In the genomic region with DNA sequence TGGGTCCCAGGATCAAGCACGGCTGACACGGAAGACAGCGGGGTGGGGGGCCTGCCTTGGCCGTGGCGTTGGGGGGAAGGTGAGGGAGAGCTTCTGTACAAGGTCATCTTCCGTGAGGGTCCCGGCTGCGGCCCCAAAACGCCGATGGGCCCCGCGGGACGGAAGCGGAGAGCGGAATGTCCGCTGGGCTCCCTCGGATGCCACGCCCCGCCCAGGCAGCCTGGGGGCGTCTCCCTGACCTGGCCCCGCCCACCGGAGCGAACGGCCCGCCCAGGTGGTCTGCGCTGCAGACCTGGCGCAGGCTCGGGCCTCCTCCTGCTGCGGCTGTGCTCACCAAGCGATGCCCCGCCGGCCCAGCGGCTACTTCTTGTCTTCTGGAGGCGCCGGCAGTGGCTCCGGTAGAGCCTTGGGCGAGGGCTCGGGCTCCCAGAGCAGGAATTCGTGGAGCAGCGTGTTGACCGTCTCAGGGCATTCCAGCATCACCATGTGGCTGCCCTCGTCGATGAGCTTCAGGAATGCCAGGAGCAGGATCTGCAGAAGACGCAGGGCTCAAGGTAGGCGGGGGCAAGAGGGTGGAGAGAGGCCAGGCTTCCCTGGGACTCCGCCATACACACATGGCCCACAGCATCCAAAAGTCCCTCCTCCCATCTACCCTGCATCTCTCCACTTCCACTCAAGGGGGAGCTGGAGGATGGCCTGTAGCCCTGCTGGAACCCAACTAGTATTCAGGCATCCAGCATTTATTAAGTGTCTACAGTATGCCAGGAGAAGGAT, we compare ENCODE assay signal across 8 cellular contexts. TPM values are rescaled to one million over a fixed set of nuclear protein-coding genes. Genes with fewer than 3 reads are reported as not detected.
DNase-seq lines count a peak whose midpoint lies in the region; ATAC-seq and TF ChIP-seq lines count a peak whose summit lies in the region.

No MANE protein-coding gene starts in this region.

- H3K4me1 Mint-ChIP-seq in activated T-cell treated with anti-CD3 and anti-CD28 coated beads, Interleukin-2, amount 50 U/mL, for 4 hours (ENCODE audit: low read depth), result peaks cover 7% of the 10 kb centered on the region
- H3K4me1 Mint-ChIP-seq in natural killer cell, result peaks cover 0 to 10% of the 10 kb centered on the region in 2 donors
- H3K4me1 Mint-ChIP-seq in stimulated activated naive CD8-positive, alpha-beta T cell treated with anti-CD3 and anti-CD28 coated beads, Interleukin-15, amount 100 ng/mL, for 72 hours, result peaks cover 41% of the 10 kb centered on the region

- no peaks in the 10 kb centered on the region for H3K9me3 Mint-ChIP-seq in activated T-cell treated with anti-CD3 and anti-CD28 coated beads, Interleukin-2, amount 50 U/mL, for 4 hours
- no peaks in the 10 kb centered on the region for H3K9me3 Mint-ChIP-seq in natural killer cell
- H3K9me3 Mint-ChIP-seq in stimulated activated naive CD8-positive, alpha-beta T cell treated with anti-CD3 and anti-CD28 coated beads, Interleukin-15, amount 100 ng/mL, for 72 hours, result no peaks in the 10 kb centered on the region

- intact Hi-C loops in natural killer cell (cut with micrococcal nuclease), result loop anchor here (2.0 to 5.0 kb wide), 2 partner anchors 45 to 98 kb away; a partner anchor contains a TSS

- DNase-seq in A172 (ENCODE audit: low spot score) (peak; percentile 87), OCI-M2 (lab: John Stamatoyannopoulos, UW; ENCODE audit: unreplicated experiment) (peak; percentile 53), fibroblast of gingiva (ENCODE audit: low read depth) (peak; percentile 93), natural killer cell (peak; percentile 78)
- peak; percentile 75 for DNase-seq in activated T-cell treated with anti-CD3 and anti-CD28 coated beads, Interleukin-2, amount 50 U/mL, for 4 hours
- DNase-seq in stimulated activated naive CD8-positive, alpha-beta T cell treated with anti-CD3 and anti-CD28 coated beads, Interleukin-15, amount 100 ng/mL, for 72 hours, result peak; percentile 83 to 90

- TF ChIP-seq CTCF in natural killer cell (IDR thresholded peaks at IDR 0.05), result peak; percentile 65

- ATAC-seq in GM18502 (IDR thresholded peaks at IDR 0.05; ENCODE audit: poor library complexity, unreplicated experiment) (peak; percentile 74), HG02981 (IDR thresholded peaks at IDR 0.05; ENCODE audit: unreplicated experiment) (peak; percentile 73), natural killer cell (peak; percentile 91 to 96 (median 93))
- ATAC-seq in activated T-cell treated with anti-CD3 and anti-CD28 coated beads, Interleukin-2, amount 50 U/mL, for 4 hours, result peak; percentile 96 to 98
- peak; percentile 97 for ATAC-seq in stimulated activated naive CD8-positive, alpha-beta T cell treated with anti-CD3 and anti-CD28 coated beads, Interleukin-15, amount 100 ng/mL, for 72 hours

- H3K4me3 Mint-ChIP-seq in activated T-cell treated with anti-CD3 and anti-CD28 coated beads, Interleukin-2, amount 50 U/mL, for 4 hours, result peak overlapping the region; percentile 85
- H3K4me3 Mint-ChIP-seq in natural killer cell, result peak overlapping the region; percentile 86
- H3K4me3 Mint-ChIP-seq in stimulated activated naive CD8-positive, alpha-beta T cell treated with anti-CD3 and anti-CD28 coated beads, Interleukin-15, amount 100 ng/mL, for 72 hours, result peak overlapping the region; percentile 90 to 94

- H3K36me3 Mint-ChIP-seq in activated T-cell treated with anti-CD3 and anti-CD28 coated beads, Interleukin-2, amount 50 U/mL, for 4 hours (ENCODE audit: insufficient read depth), result no peaks in the 10 kb centered on the region
- H3K36me3 Mint-ChIP-seq in natural killer cell, result no peaks in the 10 kb centered on the region

- H3K27me3 Mint-ChIP-seq in activated T-cell treated with anti-CD3 and anti-CD28 coated beads, Interleukin-2, amount 50 U/mL, for 4 hours (ENCODE audit: low read depth), result peaks cover 10% of the 10 kb centered on the region
- no peaks in the 10 kb centered on the region for H3K27me3 Mint-ChIP-seq in natural killer cell (ENCODE audit: low read depth in 2 of 2)
- H3K27me3 Mint-ChIP-seq in stimulated activated naive CD8-positive, alpha-beta T cell treated with anti-CD3 and anti-CD28 coated beads, Interleukin-15, amount 100 ng/mL, for 72 hours, result no peaks in the 10 kb centered on the region

- H3K27ac Mint-ChIP-seq in natural killer cell, result peak overlapping the region in 1 of 2 donors; percentile 67
- H3K27ac Mint-ChIP-seq in stimulated activated naive CD8-positive, alpha-beta T cell treated with anti-CD3 and anti-CD28 coated beads, Interleukin-15, amount 100 ng/mL, for 72 hours, result peak overlapping the region; percentile 61 to 95

RNA-seq across cellular contexts. Expression of a gene that starts 10.7 kb away (rescaled TPM):
- total RNA-seq in A172 (2014; rRNA removed; shearing (Covaris generic)), result 20.7 and 31.1 TPM in 2 replicates
- 1 to 10 TPM; 3.6 to 4.5 (median 3.7) TPM for total RNA-seq in activated T-cell treated with anti-CD3 and anti-CD28 coated beads, Interleukin-2, amount 50 U/mL, for 4 hours
- 1 to 10 TPM; 7.5 to 10.0 (median 9.7) TPM for total RNA-seq in natural killer cell

RNA-seq across cellular contexts. Expression of a gene that starts 10.8 kb away (rescaled TPM):
- 0.24 and 0.60 TPM in 2 replicates for total RNA-seq in A172 (2014; rRNA removed; shearing (Covaris generic))
- total RNA-seq in activated T-cell treated with anti-CD3 and anti-CD28 coated beads, Interleukin-2, amount 50 U/mL, for 4 hours, result 10 to 100 TPM in 2 of 3 donors, 1 to 10 TPM in 1; 7.6 to 19.0 (median 18.1) TPM
- 1 to 10 TPM; 1.3 to 3.6 (median 2.0) TPM for total RNA-seq in natural killer cell

RNA-seq across cellular contexts. Expression of a gene that starts 13.2 kb away (rescaled TPM):
- 79.1 and 183 TPM in 2 replicates for total RNA-seq in A172 (2014; rRNA removed; shearing (Covaris generic))
- 100 to 1,000 TPM; 111 to 137 (median 126) TPM for total RNA-seq in activated T-cell treated with anti-CD3 and anti-CD28 coated beads, Interleukin-2, amount 50 U/mL, for 4 hours
- 10 to 100 TPM; 26.9 to 40.8 (median 39.4) TPM for total RNA-seq in natural killer cell

RNA-seq across cellular contexts. Expression of a gene that starts 16.9 kb away (rescaled TPM):
- 89.1 and 104 TPM in 2 replicates for total RNA-seq in A172 (2014; rRNA removed; shearing (Covaris generic))
- total RNA-seq in activated T-cell treated with anti-CD3 and anti-CD28 coated beads, Interleukin-2, amount 50 U/mL, for 4 hours, result 10 to 100 TPM; 53.1 to 58.1 (median 53.4) TPM
- 10 to 100 TPM; 32.2 to 42.5 (median 37.7) TPM for total RNA-seq in natural killer cell

RNA-seq across cellular contexts. Expression of a gene that starts 25.2 kb away (rescaled TPM):
- 161 and 209 TPM in 2 replicates for total RNA-seq in A172 (2014; rRNA removed; shearing (Covaris generic))
- 100 to 1,000 TPM; 124 to 130 (median 128) TPM for total RNA-seq in activated T-cell treated with anti-CD3 and anti-CD28 coated beads, Interleukin-2, amount 50 U/mL, for 4 hours
- 100 to 1,000 TPM; 106 to 127 (median 106) TPM for total RNA-seq in natural killer cell

Comparison
In these comparisons a context has a peak if more than half of its experiments do, and no peak if none do; other contexts are left out.
1. Peak in every context shown above with its lines: DNase-seq and ATAC-seq.